11 cellular contexts compared by ENCODE assay signal in the genomic region with DNA sequence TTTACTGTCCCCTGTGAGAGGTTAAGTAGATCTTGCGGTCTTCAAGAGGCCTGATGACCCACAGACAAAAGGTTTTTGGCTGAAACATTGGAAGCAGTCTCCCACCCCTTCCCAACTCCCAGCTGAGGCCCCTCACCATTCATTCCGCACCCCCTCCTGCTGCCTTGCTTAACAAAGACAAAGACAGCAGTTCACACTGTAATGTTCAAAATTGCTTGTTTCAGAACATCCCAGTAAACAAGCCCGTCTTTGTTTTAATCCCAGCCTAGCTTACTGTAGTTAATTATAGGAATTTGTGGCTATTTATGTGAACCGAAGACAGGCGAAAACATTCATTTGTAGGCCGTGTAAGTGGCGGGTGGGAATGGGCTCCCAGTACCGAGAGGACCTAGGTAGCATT. TPM values are rescaled to one million over a fixed set of nuclear protein-coding genes. Genes with fewer than 3 reads are reported as not detected.
DNase-seq lines count a peak whose midpoint lies in the region; ATAC-seq and TF ChIP-seq lines count a peak whose summit lies in the region.
"Had no signal": no experiment of that assay in that cellular context is flagged by ENCODE, and none has a peak within 500 bp of the region (broad histone marks: within the 10 kb centered on the region; RNA-seq: fewer than 3 reads in every experiment).

No MANE protein-coding gene starts in this region.

- H3K27ac ChIP-seq in temporal lobe (ENCODE audit: low read depth, low read length) (peak overlapping the region; percentile 82), suprapubic skin (no peak overlapping the region)

- no peak for TF ChIP-seq EP300 in suprapubic skin (IDR thresholded peaks at IDR 0.05)

- no peaks in the 10 kb centered on the region for H3K36me3 ChIP-seq in suprapubic skin

- 83% methylated on average over 8 of the region's 8 CpGs for WGBS in suprapubic skin

- no peak for TF ChIP-seq POLR2A in suprapubic skin (IDR thresholded peaks at IDR 0.05)

- no peak for TF ChIP-seq CTCF in suprapubic skin (IDR thresholded peaks at IDR 0.05)

- no peak overlapping the region for H3K4me3 ChIP-seq in suprapubic skin

- DNase-seq in RPMI7951 (ENCODE audit: low read depth) = peak; percentile 4
- peak; percentile 79 for DNase-seq in epidermal melanocyte (ENCODE audit: insufficient read length, low spot score)
- peak; percentile 35 for DNase-seq in midbrain (lab: John Stamatoyannopoulos, UW)
- no peak for DNase-seq in suprapubic skin (ENCODE audit: low spot score in 2 of 2)
- no peak for DNase-seq in ecto neural progenitor cell (ENCODE audit: low spot score)
- DNase-seq: DMS153, H9, NCI-H187, NCI-H446 had no signal

- H3K4me1 ChIP-seq in suprapubic skin = no peaks in the 10 kb centered on the region

- no peaks in the 10 kb centered on the region for H3K27me3 ChIP-seq in suprapubic skin

- no peak for ATAC-seq in HG02870 (IDR thresholded peaks at IDR 0.05; ENCODE audit: unreplicated experiment)

- no peaks in the 10 kb centered on the region for H3K9me3 ChIP-seq in suprapubic skin

RNA-seq across cellular contexts. Expression of a gene that starts 55.7 kb away (rescaled TPM):
- total RNA-seq in RPMI7951 (2014; rRNA removed; shearing (Covaris generic)) = 4.0 and 4.3 TPM in 2 replicates
- total RNA-seq in temporal lobe (not detected), suprapubic skin (10 to 100 TPM; 41.3 to 64.8 (median 51.6) TPM)

Comparison
In these comparisons a context has a peak if more than half of its experiments do, and no peak if none do; other contexts are left out.
1. DNase-seq: peak in RPMI7951 (single experiment), epidermal melanocyte (single experiment) and midbrain (single experiment); none in suprapubic skin (0 of 2) and ecto neural progenitor cell (single experiment).